12 cellular contexts compared by ENCODE assay signal in genomic region chr15:75659928-75660645, GRCh38. TPM values are rescaled to one million over a fixed set of nuclear protein-coding genes. Genes with fewer than 3 reads are reported as not detected.
DNase-seq lines count a peak whose midpoint lies in the region; ATAC-seq and TF ChIP-seq lines count a peak whose summit lies in the region.
"Had no signal": no experiment of that assay in that cellular context is flagged by ENCODE, and none has a peak within 500 bp of the region (broad histone marks: within the 10 kb centered on the region; RNA-seq: fewer than 3 reads in every experiment).

No MANE protein-coding gene starts in this region.

- DNase-seq in right atrium auricular region (ENCODE audit: low spot score) (no peak), Right ventricle myocardium inferior (ENCODE audit: missing footprints) (no peak), chondrocyte (ENCODE audit: low spot score) (no peak), neural progenitor cell (ENCODE audit: low spot score) (no peak), vagina (ENCODE audit: extremely low spot score in 2 of 2) (no peak), MG63 (no peak), 8988T (no peak)
- DNase-seq in CD8-positive, alpha-beta memory T cell = no peak
- DNase-seq: islet precursor cell; NK-92 treated with Interleukin-12 subunit alpha and Interleukin-12 subunit beta, amount 100 ng/mL, for 24 hours had no signal

- H3K27ac Mint-ChIP-seq in chondrocyte (ENCODE audit: unreplicated experiment) = peak overlapping the region; percentile 99
- peak overlapping the region; percentile 40 for H3K27ac Mint-ChIP-seq in neural progenitor cell
- peak overlapping the region in 1 of 8 donors; percentile 17 for H3K27ac Mint-ChIP-seq in CD8-positive, alpha-beta memory T cell
- H3K27ac Mint-ChIP-seq: B cell had no signal

- no peak for TF ChIP-seq POLR2A in vagina (IDR thresholded peaks at IDR 0.05)

- CTCF ChIA-PET in CD8-positive, alpha-beta memory T cell (lab: Charles Lee) = interaction anchor here (1.3 kb wide), 1 partner anchor 25 kb away, joined by 3 read pairs; no protein-coding TSS in a partner anchor

- no peak for ATAC-seq in Right ventricle myocardium inferior

- H3K9ac ChIP-seq in neural progenitor cell = no peak overlapping the region

- H3K27me3 Mint-ChIP-seq in chondrocyte (ENCODE audit: low read depth) (no peaks in the 10 kb centered on the region), neural progenitor cell (ENCODE audit: insufficient read depth, low read depth) (peaks cover 2% of the 10 kb centered on the region)
- H3K27me3 Mint-ChIP-seq in CD8-positive, alpha-beta memory T cell = peaks cover 0 to 2% of the 10 kb centered on the region in 2 donors

- H3K4me3 ChIP-seq in right atrium auricular region = no peak overlapping the region
- no peak overlapping the region for H3K4me3 ChIP-seq in neural progenitor cell
- no peak overlapping the region for H3K4me3 ChIP-seq in vagina
- H3K4me3 ChIP-seq in MG63 = no peak overlapping the region
- no peak overlapping the region for H3K4me3 ChIP-seq in CD8-positive, alpha-beta memory T cell (ENCODE audit: low read length)

- H3K27me3 ChIP-seq in right atrium auricular region (no peaks in the 10 kb centered on the region), neural progenitor cell (no peaks in the 10 kb centered on the region), vagina (no peaks in the 10 kb centered on the region), MG63 (no peaks in the 10 kb centered on the region)
- H3K27me3 ChIP-seq in CD8-positive, alpha-beta memory T cell (ENCODE audit: insufficient read depth, low read length, poor library complexity, severe bottlenecking) = no peaks in the 10 kb centered on the region

- POLR2A ChIA-PET in CD8-positive, alpha-beta memory T cell (lab: Charles Lee) = interaction anchor here (0.5 kb wide), 1 partner anchor 12 kb away, joined by 3 read pairs; the partner anchor contains the start of gene SNX33

- H3K4me1 Mint-ChIP-seq in chondrocyte (ENCODE audit: low read depth) = peaks cover 36% of the 10 kb centered on the region
- peaks cover 3% of the 10 kb centered on the region for H3K4me1 Mint-ChIP-seq in neural progenitor cell
- peaks cover 0 to 2% (median 0%) of the 10 kb centered on the region in 3 donors for H3K4me1 Mint-ChIP-seq in CD8-positive, alpha-beta memory T cell
- H3K4me1 Mint-ChIP-seq: B cell had no signal

- H3K9me3 Mint-ChIP-seq in chondrocyte (ENCODE audit: low read depth) (no peaks in the 10 kb centered on the region), neural progenitor cell (no peaks in the 10 kb centered on the region)
- H3K9me3 Mint-ChIP-seq in CD8-positive, alpha-beta memory T cell = no peaks in the 10 kb centered on the region

- intact Hi-C loops in Right ventricle myocardium inferior (cut with DNase I) = no loop called here
- intact Hi-C loops in vagina (cut with DNase I) = loop anchor here (10.0 kb wide), 1 partner anchor 205 kb away; the partner anchor contains the start of gene SIN3A

- no peak for TF ChIP-seq CTCF in right atrium auricular region (IDR thresholded peaks at IDR 0.05)
- TF ChIP-seq CTCF in chondrocyte (IDR thresholded peaks at IDR 0.05) = no peak
- TF ChIP-seq CTCF in neural progenitor cell (IDR thresholded peaks at IDR 0.05) = no peak
- TF ChIP-seq CTCF in vagina (IDR thresholded peaks at IDR 0.05) = no peak

- H3K36me3 Mint-ChIP-seq in chondrocyte (ENCODE audit: low read depth) = peaks cover 7% of the 10 kb centered on the region
- H3K36me3 Mint-ChIP-seq in neural progenitor cell = peaks cover 6% of the 10 kb centered on the region
- H3K36me3 Mint-ChIP-seq in CD8-positive, alpha-beta memory T cell = peaks cover 0 to 5% (median 2%) of the 10 kb centered on the region in 3 donors

- H3K27ac ChIP-seq in right atrium auricular region (peak overlapping the region; percentile 78 to 86), neural progenitor cell (no peak overlapping the region), vagina (peak overlapping the region; percentile 91)
- H3K27ac ChIP-seq in CD8-positive, alpha-beta memory T cell (ENCODE audit: low read depth, low read length) = no peak overlapping the region

- H3K4me1 ChIP-seq in right atrium auricular region = peaks cover 0 to 36% of the 10 kb centered on the region in 2 donors
- H3K4me1 ChIP-seq in neural progenitor cell = no peaks in the 10 kb centered on the region
- H3K4me1 ChIP-seq in vagina = peaks cover 87% of the 10 kb centered on the region
- H3K4me1 ChIP-seq in CD8-positive, alpha-beta memory T cell (ENCODE audit: insufficient read depth, low read length) = no peaks in the 10 kb centered on the region

- H3K36me3 ChIP-seq in right atrium auricular region (peaks cover 15% of the 10 kb centered on the region), neural progenitor cell (no peaks in the 10 kb centered on the region), vagina (peaks cover 0 to 13% of the 10 kb centered on the region in 2 donors), MG63 (peaks cover 24% of the 10 kb centered on the region)
- H3K36me3 ChIP-seq in CD8-positive, alpha-beta memory T cell (ENCODE audit: insufficient read depth, low read length) = no peaks in the 10 kb centered on the region

- no peak overlapping the region for H3K4me2 ChIP-seq in neural progenitor cell

- H3K9me3 ChIP-seq in right atrium auricular region = no peaks in the 10 kb centered on the region
- H3K9me3 ChIP-seq in neural progenitor cell (ENCODE audit: low read depth) = no peaks in the 10 kb centered on the region
- H3K9me3 ChIP-seq in vagina = no peaks in the 10 kb centered on the region
- H3K9me3 ChIP-seq in MG63 = no peaks in the 10 kb centered on the region
- no peaks in the 10 kb centered on the region for H3K9me3 ChIP-seq in CD8-positive, alpha-beta memory T cell (ENCODE audit: low read length)

- H3K4me3 Mint-ChIP-seq in chondrocyte (ENCODE audit: unreplicated experiment) (no peak overlapping the region), neural progenitor cell (no peak overlapping the region)
- no peak overlapping the region for H3K4me3 Mint-ChIP-seq in CD8-positive, alpha-beta memory T cell
- H3K4me3 Mint-ChIP-seq: B cell had no signal

- H2AFZ ChIP-seq in neural progenitor cell (replicated peaks) = no peak overlapping the region

- peaks cover 1% of the 10 kb centered on the region for H3K79me2 ChIP-seq in neural progenitor cell (ENCODE audit: low read depth)

- peaks cover 35% of the 10 kb centered on the region for H4K20me1 ChIP-seq in neural progenitor cell (ENCODE audit: low read depth)

- no peaks in the 10 kb centered on the region for H3F3A ChIP-seq in neural progenitor cell (ENCODE audit: low read depth)

RNA-seq across cellular contexts. Expression of gene SNX33, which starts 12.4 kb away (rescaled TPM):
- total RNA-seq in right atrium auricular region (10 to 100 TPM; 10.3 to 20.5 TPM), Right ventricle myocardium inferior (13.3 TPM), chondrocyte (21.6 to 31.2 TPM (median 30.2 TPM) in 3 replicates), neural progenitor cell (ENCODE audit: low replicate concordance) (10.1 and 20.7 TPM in 2 replicates), vagina (23.6 TPM)
- 13.4 and 20.8 TPM in 2 replicates for total RNA-seq in MG63 (2014; rRNA removed; shearing (Covaris generic); ENCODE audit: low replicate concordance)
- total RNA-seq in CD8-positive, alpha-beta memory T cell = 1 to 10 TPM; 3.1 to 3.5 TPM
- polyA plus RNA-seq in CD8-positive, alpha-beta memory T cell = 1.1 TPM

RNA-seq across cellular contexts. Expression of gene IMP3, which starts 20.1 kb away (rescaled TPM):
- total RNA-seq in right atrium auricular region (100 to 1,000 TPM in 1 of 2 donors, 10 to 100 TPM in 1; 71.2 to 119 TPM), Right ventricle myocardium inferior (43.3 TPM), chondrocyte (28.7 to 30.0 TPM (median 29.0 TPM) in 3 replicates), neural progenitor cell (ENCODE audit: low replicate concordance) (62.1 and 96.1 TPM in 2 replicates), vagina (109 TPM)
- 122 and 150 TPM in 2 replicates for total RNA-seq in MG63 (2014; rRNA removed; shearing (Covaris generic); ENCODE audit: low replicate concordance)
- 100 to 1,000 TPM; 123 to 134 TPM for total RNA-seq in CD8-positive, alpha-beta memory T cell
- polyA plus RNA-seq in CD8-positive, alpha-beta memory T cell = 247 TPM

RNA-seq across cellular contexts. Expression of gene SNUPN, which starts 34.6 kb away (rescaled TPM):
- total RNA-seq in right atrium auricular region (10 to 100 TPM; 13.7 to 17.3 TPM), Right ventricle myocardium inferior (19.4 TPM), chondrocyte (18.6 to 22.7 TPM (median 21.7 TPM) in 3 replicates), neural progenitor cell (ENCODE audit: low replicate concordance) (18.4 and 20.7 TPM in 2 replicates), vagina (21.9 TPM)
- 42.5 and 58.5 TPM in 2 replicates for total RNA-seq in MG63 (2014; rRNA removed; shearing (Covaris generic); ENCODE audit: low replicate concordance)
- total RNA-seq in CD8-positive, alpha-beta memory T cell = 10 to 100 TPM; 24.6 to 26.9 TPM
- polyA plus RNA-seq in CD8-positive, alpha-beta memory T cell = 37.4 TPM

RNA-seq across cellular contexts. Expression of gene CSPG4, which starts 52.6 kb away (rescaled TPM):
- 10 to 100 TPM; 32.6 to 55.6 TPM for total RNA-seq in right atrium auricular region
- 7.8 TPM for total RNA-seq in Right ventricle myocardium inferior
- 302 to 607 TPM (median 595 TPM) in 3 replicates for total RNA-seq in chondrocyte
- total RNA-seq in neural progenitor cell (ENCODE audit: low replicate concordance) = 0.07 and 0.37 TPM in 2 replicates
- 23.1 TPM for total RNA-seq in vagina
- 13.4 and 19.6 TPM in 2 replicates for total RNA-seq in MG63 (2014; rRNA removed; shearing (Covaris generic); ENCODE audit: low replicate concordance)
- total RNA-seq in CD8-positive, alpha-beta memory T cell = not detected
- not detected for polyA plus RNA-seq in CD8-positive, alpha-beta memory T cell
- total RNA-seq: T-helper 2 cell treated with Interferon-gamma antibody and Interleukin-4, amounts not matched to agents 100 ng/mL and 5 ng/mL, for 36 hours had no signal

Comparison
In these comparisons a context has a peak if more than half of its experiments do, and no peak if none do; other contexts are left out.
1. H3K27ac ChIP-seq: peak in right atrium auricular region (2 of 2) and vagina (single experiment); none in neural progenitor cell (single experiment) and CD8-positive, alpha-beta memory T cell (single experiment).